ENCODE assay signal across 28 cellular contexts in the genomic region with DNA sequence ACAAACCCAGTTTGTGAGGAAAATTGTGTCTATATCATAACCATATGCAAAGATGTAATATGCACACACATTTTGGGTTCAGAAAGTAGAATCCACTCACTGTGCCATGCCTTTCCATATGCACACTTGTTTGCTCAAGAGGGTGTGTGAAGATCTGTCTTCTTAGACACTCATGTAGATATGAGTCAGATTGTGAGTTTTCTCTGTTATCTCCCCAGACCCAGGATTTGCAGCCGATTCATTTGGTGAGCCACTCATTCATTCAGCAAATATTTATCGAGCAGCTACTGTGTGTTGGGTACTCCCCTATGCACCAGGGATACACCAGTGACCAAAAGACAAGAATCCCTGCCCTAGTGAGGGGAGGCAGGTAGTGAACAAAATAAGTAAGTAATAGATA.
"Had no signal": no experiment of that assay in that cellular context is flagged by ENCODE, and none has a peak within 500 bp of the region (broad histone marks: within the 10 kb centered on the region; RNA-seq: fewer than 3 reads in every experiment).

No MANE protein-coding gene starts in this region.

- H3K27ac ChIP-seq: coronary artery, esophagus squamous epithelium, lower lobe of right lung, neutrophil, parathyroid adenoma, suprapubic skin, transverse colon, upper lobe of right lung, uterus had no signal

- FAIRE-seq: endothelial cell of umbilical vein, frontal cortex, keratinocyte had no signal

- ATAC-seq: left ventricle myocardium superior; lower lobe of right lung; natural killer cell; sciatic nerve; stimulated activated naive CD8-positive, alpha-beta T cell treated with anti-CD3 and anti-CD28 coated beads, Interleukin-15, amount 100 ng/mL, for 72 hours; upper lobe of right lung had no signal

- H3K27me3 ChIP-seq: esophagus squamous epithelium, neutrophil, suprapubic skin, transverse colon, upper lobe of right lung, uterus had no signal

- H3K79me2 ChIP-seq: parathyroid adenoma had no signal

- DNase-seq: dermis blood vessel endothelial cell; effector memory CD4-positive, alpha-beta T cell; erythroblast; esophagus squamous epithelium; hypothalamus; immature natural killer cell; left ventricle myocardium superior; lower lobe of right lung; natural killer cell; stimulated activated CD4-positive, alpha-beta T cell treated with anti-CD3 and anti-CD28 coated beads, Interleukin-12 subunit alpha, Interleukin-12 subunit beta, amount 100 ng/mL, for 4 hours; stimulated activated CD4-positive, alpha-beta T cell treated with anti-CD3 and anti-CD28 coated beads, Interleukin-1b, Interleukin-23, amount 100 ng/mL, for 48 hours; stimulated activated CD4-positive, alpha-beta T cell treated with anti-CD3 and anti-CD28 coated beads, Interleukin-4, amount 100 ng/mL, for 1 hour; stimulated activated CD8-positive, alpha-beta memory T cell treated with anti-CD3 and anti-CD28 coated beads, Interleukin-4, amount 100 ng/mL, for 48 hours; stimulated activated naive CD4-positive, alpha-beta T cell; stimulated activated naive CD8-positive, alpha-beta T cell treated with anti-CD3 and anti-CD28 coated beads, Interleukin-15, amount 100 ng/mL, for 72 hours; transverse colon; upper lobe of right lung; uterus had no signal

- H3K9me3 ChIP-seq: esophagus squamous epithelium, lower lobe of right lung, neutrophil, suprapubic skin, transverse colon, upper lobe of right lung, uterus had no signal

- H2AFZ ChIP-seq: parathyroid adenoma had no signal

- H3K4me1 Mint-ChIP-seq: immature natural killer cell had no signal

- H3K4me2 ChIP-seq: smooth muscle cell had no signal

- H3K27ac Mint-ChIP-seq: immature natural killer cell, natural killer cell, progenitor cell of endocrine pancreas had no signal

- H3K36me3 ChIP-seq: esophagus squamous epithelium, lower lobe of right lung, neutrophil, suprapubic skin, transverse colon, upper lobe of right lung, uterus had no signal

- H3K36me3 Mint-ChIP-seq: immature natural killer cell, natural killer cell had no signal

- H3K27me3 Mint-ChIP-seq: progenitor cell of endocrine pancreas; stimulated activated naive CD8-positive, alpha-beta T cell treated with anti-CD3 and anti-CD28 coated beads, Interleukin-15, amount 100 ng/mL, for 72 hours had no signal

- H3K4me1 ChIP-seq: esophagus squamous epithelium, lower lobe of right lung, parathyroid adenoma, suprapubic skin, transverse colon, upper lobe of right lung, uterus had no signal

- H3K4me3 ChIP-seq: coronary artery, esophagus squamous epithelium, lower lobe of right lung, smooth muscle cell, suprapubic skin, transverse colon, upper lobe of right lung, uterus had no signal

- H3K9me3 Mint-ChIP-seq: natural killer cell; stimulated activated naive CD8-positive, alpha-beta T cell treated with anti-CD3 and anti-CD28 coated beads, Interleukin-15, amount 100 ng/mL, for 72 hours had no signal

- H3K4me3 Mint-ChIP-seq: immature natural killer cell; natural killer cell; stimulated activated naive CD8-positive, alpha-beta T cell treated with anti-CD3 and anti-CD28 coated beads, Interleukin-15, amount 100 ng/mL, for 72 hours had no signal

- H3K9ac ChIP-seq: parathyroid adenoma had no signal
